In genomic region chr14:89571502-89571901, GRCh38 we compare ENCODE assay signal across 26 cellular contexts.
"Had no signal": no experiment of that assay in that cellular context is flagged by ENCODE, and none has a peak within 500 bp of the region (broad histone marks: within the 10 kb centered on the region; RNA-seq: fewer than 3 reads in every experiment).

No MANE protein-coding gene starts in this region.

- H3K27ac ChIP-seq: epithelial cell of prostate, esophagus squamous epithelium, left lung, spleen, tibial nerve had no signal

- H3K4me3 ChIP-seq: esophagus squamous epithelium, left lung, lung, spleen, tibial nerve had no signal

- H3K36me3 ChIP-seq: esophagus squamous epithelium, left lung, tibial nerve had no signal

- ATAC-seq: activated CD8-positive, alpha-beta memory T cell treated with anti-CD3 and anti-CD28 coated beads, Interleukin-2, amount 10 ng/mL, durations not matched to agents 7 days and 5 days; activated CD8-positive, alpha-beta T cell treated with anti-CD3 and anti-CD28 coated beads, Interleukin-2, amount 10 ng/mL, durations not matched to agents 7 days and 5 days; left lung; natural killer cell treated with Interleukin-12 subunit alpha and Interleukin-12 subunit beta and Interleukin-15 and Interleukin-18, amount 100 ng/mL, for 72 hours had no signal

- DNase-seq: activated B cell treated with CpG ODN at 0.5 μM for 24 hours; activated CD4-positive, alpha-beta T cell treated with anti-CD3 and anti-CD28 coated beads, Interleukin-2, amount 50 U/mL, for 1 hour; activated CD8-positive, alpha-beta memory T cell treated with anti-CD3 and anti-CD28 coated beads, Interleukin-2, amount 10 ng/mL, durations not matched to agents 7 days and 5 days; activated CD8-positive, alpha-beta T cell treated with anti-CD3 and anti-CD28 coated beads, Interleukin-2, amount 10 ng/mL, durations not matched to agents 7 days and 5 days; activated naive CD4-positive, alpha-beta T cell; activated T-cell treated with anti-CD3 and anti-CD28 coated beads, Interleukin-2, amount 50 U/mL, for 48 hours; anterior cingulate cortex; dermis blood vessel endothelial cell; effector CD4-positive, alpha-beta T cell; esophagus squamous epithelium; foreskin melanocyte; kidney glomerular epithelial cell; left lung; mesendoderm; posterior cingulate gyrus; right cardiac atrium; spleen; stimulated activated CD4-positive, alpha-beta T cell treated with anti-CD3 and anti-CD28 coated beads, Interleukin-2, amount 100 ng/mL, for 48 hours; stimulated activated naive CD4-positive, alpha-beta T cell treated with Interleukin-2 at 50 U/mL for 16 hours had no signal

- H3K9me3 ChIP-seq: esophagus squamous epithelium, left lung, spleen, tibial nerve had no signal

- FAIRE-seq: bronchial epithelial cell, colon, endometrium had no signal

- H3K27me3 ChIP-seq: esophagus squamous epithelium, left lung, spleen, tibial nerve had no signal
